Comparison of ENCODE assay signal across 13 cellular contexts in genomic region chr2:46332686-46333281, GRCh38. TPM values are rescaled to one million over a fixed set of nuclear protein-coding genes. Genes with fewer than 3 reads are reported as not detected.
DNase-seq lines count a peak whose midpoint lies in the region; ATAC-seq and TF ChIP-seq lines count a peak whose summit lies in the region.
"Had no signal": no experiment of that assay in that cellular context is flagged by ENCODE, and none has a peak within 500 bp of the region (broad histone marks: within the 10 kb centered on the region; RNA-seq: fewer than 3 reads in every experiment).

No MANE protein-coding gene starts in this region.

- H3K27me3 Mint-ChIP-seq in stimulated activated memory B cell treated with anti-CD40 and anti-IgM and Interleukin-4, amounts not matched to agents 10 μg/mL and 1 μg/mL and 100 μg/mL, for 72 hours, result peaks cover 49% of the 10 kb centered on the region

- H3K4me1 Mint-ChIP-seq in stimulated activated memory B cell treated with anti-CD40 and anti-IgM and Interleukin-4, amounts not matched to agents 10 μg/mL and 1 μg/mL and 100 μg/mL, for 72 hours, result no peaks in the 10 kb centered on the region

- H3K9me3 Mint-ChIP-seq in stimulated activated memory B cell treated with anti-CD40 and anti-IgM and Interleukin-4, amounts not matched to agents 10 μg/mL and 1 μg/mL and 100 μg/mL, for 72 hours, result no peaks in the 10 kb centered on the region
- H3K9me3 Mint-ChIP-seq: IgD-negative memory B cell had no signal

- H3K4me3 Mint-ChIP-seq in stimulated activated memory B cell treated with anti-CD40 and anti-IgM and Interleukin-4, amounts not matched to agents 10 μg/mL and 1 μg/mL and 100 μg/mL, for 72 hours, result no peak overlapping the region
- H3K4me3 Mint-ChIP-seq: IgD-negative memory B cell had no signal

- TF ChIP-seq CTCF in breast epithelium (IDR thresholded peaks at IDR 0.05) (no peak), PC-9 (conservative IDR thresholded peaks at IDR 0.05) (no peak)

- peak overlapping the region; percentile 71 to 92 for H3K27ac ChIP-seq in breast epithelium
- H3K27ac ChIP-seq in temporal lobe (ENCODE audit: low read depth, low read length), result peak overlapping the region; percentile 22
- H3K27ac ChIP-seq in PC-9, result no peak overlapping the region

- peak; percentile 92 for DNase-seq in HPDE6-E6E7 (ENCODE audit: extremely low spot score)
- DNase-seq in breast epithelium (ENCODE audit: low spot score in 2 of 2), result no peak
- DNase-seq in left lobe of liver (ENCODE audit: low spot score), result peak; percentile 76
- no peak for DNase-seq in PC-9
- DNase-seq in putamen (ENCODE audit: low spot score), result no peak
- no peak for DNase-seq in erythroblast (lab: John Stamatoyannopoulos, UW)
- DNase-seq: activated CD4-positive, CD25-positive, alpha-beta regulatory T cell treated with anti-CD3 and anti-CD28 coated beads, Interleukin-2, amount 50 U/mL, for 72 hours; DMS153; NCI-H2171; SIG-M5 had no signal

- TF ChIP-seq POLR2A in breast epithelium (IDR thresholded peaks at IDR 0.05) (no peak), erythroblast (IDR thresholded peaks at IDR 0.05; ENCODE audit: low read length) (no peak)

- no peak overlapping the region for H3K4me2 ChIP-seq in PC-9

- no peaks in the 10 kb centered on the region for H3K9me3 ChIP-seq in breast epithelium
- H3K9me3 ChIP-seq in PC-9 (ENCODE audit: insufficient read depth, low read depth), result no peaks in the 10 kb centered on the region

- H3K4me3 ChIP-seq in breast epithelium (no peak overlapping the region), PC-9 (no peak overlapping the region)

- H3K27me3 ChIP-seq in breast epithelium (no peaks in the 10 kb centered on the region), PC-9 (ENCODE audit: insufficient read depth, low read depth) (no peaks in the 10 kb centered on the region)

- H3K27ac Mint-ChIP-seq in stimulated activated memory B cell treated with anti-CD40 and anti-IgM and Interleukin-4, amounts not matched to agents 10 μg/mL and 1 μg/mL and 100 μg/mL, for 72 hours, result no peak overlapping the region
- H3K27ac Mint-ChIP-seq: IgD-negative memory B cell had no signal

- peaks cover 60% of the 10 kb centered on the region for H4K20me1 ChIP-seq in PC-9 (ENCODE audit: insufficient read depth)

- no peak overlapping the region for H2AFZ ChIP-seq in PC-9

- no peaks in the 10 kb centered on the region for H3K9me2 ChIP-seq in PC-9 (ENCODE audit: insufficient read depth)

- no peaks in the 10 kb centered on the region for H3K36me3 Mint-ChIP-seq in stimulated activated memory B cell treated with anti-CD40 and anti-IgM and Interleukin-4, amounts not matched to agents 10 μg/mL and 1 μg/mL and 100 μg/mL, for 72 hours
- H3K36me3 Mint-ChIP-seq: IgD-negative memory B cell had no signal

- CTCF ChIA-PET in PC-9 (lab: Charles Lee), result no interaction called here

- intact Hi-C loops in breast epithelium (cut with DNase I; ENCODE audit: low total_unique reads), result no loop called here
- intact Hi-C loops in PC-9 (cut with micrococcal nuclease; ENCODE audit: unreplicated experiment), result no loop called here

- H3K4me1 ChIP-seq in breast epithelium (peaks cover 10 to 65% of the 10 kb centered on the region in 2 donors), PC-9 (replicated peaks; ENCODE audit: insufficient read depth) (peaks cover 63% of the 10 kb centered on the region)

- ATAC-seq in left lobe of liver, result peak; percentile 49
- ATAC-seq in stimulated activated memory B cell treated with anti-CD40 and anti-IgM and Interleukin-4, amounts not matched to agents 10 μg/mL and 1 μg/mL and 100 μg/mL, for 72 hours, result no peak

- peaks cover 95% of the 10 kb centered on the region for H3K79me2 ChIP-seq in PC-9 (ENCODE audit: low read depth)

- H3F3A ChIP-seq in PC-9 (ENCODE audit: insufficient read depth, low read depth), result peaks cover 49% of the 10 kb centered on the region

- H3K36me3 ChIP-seq in breast epithelium, result no peaks in the 10 kb centered on the region
- H3K36me3 ChIP-seq in PC-9 (ENCODE audit: low read depth), result peaks cover 8% of the 10 kb centered on the region; the same call in 1 of the 2 replicates

- POLR2A ChIA-PET in PC-9 (lab: Charles Lee; ENCODE audit: unreplicated experiment), result interaction anchor here (0.7 kb wide), 1 partner anchor 10 kb away, joined by 3 read pairs; no protein-coding TSS in a partner anchor

- no TSS peak for BruUV-seq in PC-9 (replicated peaks; lab: Mats Ljungman, UMichigan)

RNA-seq across cellular contexts. Expression of gene EPAS1, which starts 35.6 kb away (rescaled TPM):
- total RNA-seq in breast epithelium (100 to 1,000 TPM in 2 of 3 donors, 10 to 100 TPM in 1; 92.5 to 274 (median 229) TPM), left lobe of liver (127 TPM), temporal lobe (13.5 TPM), PC-9 (2021) (127 and 163 TPM in 2 replicates)

Comparison
In these comparisons a context has a peak if more than half of its experiments do, and no peak if none do; other contexts are left out.
1. DNase-seq: peak in HPDE6-E6E7 (single experiment) and left lobe of liver (single experiment); none in breast epithelium (0 of 2), PC-9 (0 of 2), putamen (single experiment) and erythroblast (0 of 2).